34 cellular contexts compared by ENCODE assay signal in the genomic region with DNA sequence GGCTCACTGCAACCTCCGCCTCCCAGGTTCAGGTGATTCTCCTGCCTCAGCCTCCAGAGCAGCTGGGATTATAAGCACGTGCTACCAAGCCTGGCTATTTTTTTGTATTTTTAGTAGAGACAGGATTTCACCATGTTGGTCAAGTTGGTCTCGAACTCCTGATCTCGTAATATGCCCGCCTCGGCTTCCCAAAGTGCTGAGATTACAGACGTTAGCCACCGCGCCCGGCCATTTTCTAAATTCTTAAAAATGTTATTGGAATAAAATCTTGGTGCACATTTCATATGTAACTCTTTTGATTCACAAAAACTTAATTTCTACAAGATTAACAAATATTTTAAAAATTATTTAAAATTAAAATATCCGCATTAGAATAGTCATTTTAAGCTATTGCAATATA.
"Had no signal": no experiment of that assay in that cellular context is flagged by ENCODE, and none has a peak within 500 bp of the region (broad histone marks: within the 10 kb centered on the region; RNA-seq: fewer than 3 reads in every experiment).

No MANE protein-coding gene starts in this region.

- DNase-seq: Karpas-422, Kasumi-1, MG63, MM.1S, MV-4-11, NCI-H1048, NCI-H1092, NCI-H1092 treated with DMSO at 0.1 percent for 48 hours, NCI-H1105, NCI-H1105 treated with DMSO at 0.1 percent for 48 hours, NCI-H1417, NCI-H1417 treated with DMSO at 0.1 percent for 48 hours, NCI-H1436, NCI-H1436 treated with DMSO at 0.1 percent for 48 hours, NCI-H146, NCI-H1694, NCI-H1694 treated with DMSO at 0.1 percent for 48 hours, NCI-H187, NCI-H187 treated with DMSO at 0.1 percent for 48 hours, NCI-H1930, NCI-H2029, NCI-H2029 treated with DMSO at 0.1 percent for 48 hours, NCI-H2081, NCI-H2081 treated with DMSO at 0.1 percent for 48 hours, NCI-H2107, NCI-H2171, NCI-H2171 treated with DMSO at 0.1 percent for 48 hours, NCI-H2227 treated with DMSO at 0.1 percent for 48 hours, NCI-H226, NCI-H345, NCI-H446, NCI-H446 treated with DMSO at 0.1 percent for 48 hours, NCI-H510A, NCI-H510A treated with DMSO at 0.1 percent for 48 hours had no signal
